9 cellular contexts compared by ENCODE assay signal in genomic region chr20:64077876-64078551, GRCh38. TPM values are rescaled to one million over a fixed set of nuclear protein-coding genes. Genes with fewer than 3 reads are reported as not detected.
DNase-seq lines count a peak whose midpoint lies in the region; ATAC-seq, FAIRE-seq and TF ChIP-seq lines count a peak whose summit lies in the region.
"Had no signal": no experiment of that assay in that cellular context is flagged by ENCODE, and none has a peak within 500 bp of the region (broad histone marks: within the 10 kb centered on the region; RNA-seq: fewer than 3 reads in every experiment).

No MANE protein-coding gene starts in this region.

- 62% methylated on average over 14 of the region's 15 CpGs for WGBS in K562 (ENCODE audit: insufficient coverage, low coverage, missing lambda C conversion rate)

- H3K9me3 ChIP-seq in SJCRH30 (replicated peaks): no peaks in the 10 kb centered on the region
- no peaks in the 10 kb centered on the region for H3K9me3 ChIP-seq in K562 (replicated peaks; ENCODE audit: control insufficient read depth, insufficient read depth, low read depth, low read length)

- peak; percentile 41 for TF ChIP-seq POLR2A in GM18951 (IDR thresholded peaks at IDR 0.05; ENCODE audit: extremely low read depth, insufficient read depth, insufficient read length)
- TF ChIP-seq POLR2A in K562 (conservative IDR thresholded peaks at IDR 0.05): no peak

- peak overlapping the region; percentile 78 to 94; a peak in 2 of 4 replicates for H3K9ac ChIP-seq in K562 (ENCODE audit: insufficient read depth in 1 of 2, low read depth in 2 of 2, low read length in 2 of 2)

- H3K4me3 Mint-ChIP-seq in osteocyte (ENCODE audit: unreplicated experiment): peak overlapping the region; percentile 10

- CTCF ChIA-PET in K562 (lab: Yijun Ruan, JAX; ENCODE audit: low intra/inter-chr PET ratio): no interaction called here

- peaks cover 20% of the 10 kb centered on the region for H3K4me1 ChIP-seq in SJCRH30
- H3K4me1 ChIP-seq in K562 (replicated peaks in 1 of 2; ENCODE audit: control insufficient read depth in 2 of 2, insufficient read depth in 2 of 2, low read length in 2 of 2): peaks cover 13 to 83% of the 10 kb centered on the region in 2 experiments; a peak in 4 of 5 replicates

- no peak for ATAC-seq in K562

- peaks cover 31% of the 10 kb centered on the region for H3K4me1 Mint-ChIP-seq in osteocyte (ENCODE audit: unreplicated experiment)

- H3K36me3 ChIP-seq in SJCRH30 (no peaks in the 10 kb centered on the region), K562 (ENCODE audit: control insufficient read depth, insufficient read depth, low read length) (peaks cover 8% of the 10 kb centered on the region; the same call in 1 of the 3 replicates)

- no TSS peak for BruUV-seq in K562 (replicated peaks; lab: Mats Ljungman, UMichigan)

- intact Hi-C loops in K562 (cut with micrococcal nuclease): no loop called here

- H3K27me3 ChIP-seq in SJCRH30: peaks cover 9% of the 10 kb centered on the region
- no peaks in the 10 kb centered on the region for H3K27me3 ChIP-seq in K562 (ENCODE audit: control insufficient read depth in 2 of 2, insufficient read depth in 2 of 2, low read length in 2 of 2)

- H4K20me1 ChIP-seq in K562 (replicated peaks; ENCODE audit: control insufficient read depth, insufficient read depth, low read length): no peaks in the 10 kb centered on the region

- H3K36me3 Mint-ChIP-seq in osteocyte (ENCODE audit: unreplicated experiment): no peaks in the 10 kb centered on the region

- in situ Hi-C loops in GM18951 (cut with MboI; ENCODE audit: low sequenced_read_pairs, unreplicated experiment) (no loop called here), K562 (cut with MboI) (no loop called here)

- H3K27ac Mint-ChIP-seq in osteocyte (ENCODE audit: unreplicated experiment): no peak overlapping the region

- H2AFZ ChIP-seq in K562 (ENCODE audit: low read depth, low read length): no peak overlapping the region

- peak; percentile 61 to 76 for DNase-seq in SJCRH30
- no peak for DNase-seq in K562 (ENCODE audit: extremely low read depth in 1 of 4, low spot score in 3 of 4)
- DNase-seq in osteocyte (ENCODE audit: extremely low spot score, unreplicated experiment): no peak
- DNase-seq in D341Med (ENCODE audit: low spot score): no peak
- DNase-seq in glomerular visceral epithelial cell (ENCODE audit: extremely low spot score): no peak
- DNase-seq in DMS 273 (lab: John Stamatoyannopoulos, UW; ENCODE audit: unreplicated experiment): no peak
- no peak for DNase-seq in epidermal melanocyte (ENCODE audit: insufficient read length, low spot score)

- peak; percentile 26 for FAIRE-seq in K562 (lab: Jason Lieb, UNC)

- H3K4me3 ChIP-seq in SJCRH30 (no peak overlapping the region), K562 (peak overlapping the region; percentile 70; the same call in 1 of the 2 replicates)

- H3K27me3 Mint-ChIP-seq in osteocyte (ENCODE audit: unreplicated experiment): no peaks in the 10 kb centered on the region

- TF ChIP-seq EP300 in K562 (IDR thresholded peaks at IDR 0.05; ENCODE audit: low read length): no peak

- peaks cover 10% of the 10 kb centered on the region; the same call in 2 of the 3 replicates for H3K79me2 ChIP-seq in K562 (ENCODE audit: control insufficient read depth, insufficient read depth, low read length)

- no peak overlapping the region for H3K27ac ChIP-seq in SJCRH30
- H3K27ac ChIP-seq in K562 (ENCODE audit: extremely low read depth, low read depth, low read length): no peak overlapping the region

- POLR2A ChIA-PET in K562 (lab: Yijun Ruan, JAX): no interaction called here

- H3K4me2 ChIP-seq in K562 (ENCODE audit: insufficient read depth, low read length): peak overlapping the region; percentile 70; the same call in 1 of the 2 replicates

- TF ChIP-seq CTCF in K562 (IDR thresholded peaks at IDR 0.05 in 2 of 3, conservative IDR thresholded peaks at IDR 0.05 in 1 of 3; ENCODE audit: insufficient read depth in 2 of 3, low read depth in 1 of 3, low read length in 3 of 3) (no peak), osteocyte (IDR thresholded peaks at IDR 0.05) (no peak)

- H3K9me3 Mint-ChIP-seq in osteocyte (ENCODE audit: unreplicated experiment): no peaks in the 10 kb centered on the region

- TF ChIP-seq RAD21 in K562 (CRISPR knock-in tag; conservative IDR thresholded peaks at IDR 0.05 in 1 of 2, IDR thresholded peaks at IDR 0.05 in 1 of 2): no peak

- H3K9me1 ChIP-seq in K562 (ENCODE audit: control insufficient read depth, insufficient read depth, low read length): no peaks in the 10 kb centered on the region

RNA-seq across cellular contexts. Expression of gene RGS19, which starts 1.3 kb away (rescaled TPM):
- 17.2 and 18.8 TPM in 2 replicates for total RNA-seq in SJCRH30 (2014; rRNA removed; shearing (Covaris generic))
- total RNA-seq in K562 (2011; cell fraction: chromatin; rRNA removed; ENCODE audit: low replicate concordance): 7.1 and 15.6 TPM in 2 replicates
- 13.2 and 13.3 TPM in 2 replicates for total RNA-seq in K562 (2011; cell fraction: nucleolus; rRNA removed)
- total RNA-seq in K562 (2011; cell fraction: nucleoplasm; rRNA removed): 7.2 and 10.5 TPM in 2 replicates
- total RNA-seq in K562 (2014; rRNA removed) (23.7 and 26.9 TPM in 2 replicates), K562 (2014; rRNA removed; fragmentation: Illumina TruSeq; extraction: Trizol) (3.2 and 3.3 TPM in 2 replicates), K562 (2015; rRNA removed; fragmentation: Illumina TruSeq; extraction: Trizol) (14.3 and 14.6 TPM in 2 replicates), K562 (2021) (20.7 and 21.0 TPM in 2 replicates), osteocyte (8.0 and 10.0 TPM in 2 replicates)
- polyA plus RNA-seq in K562 (2011; rRNA removed) (14.7 and 23.9 TPM in 2 replicates), K562 (2014; fragmentation: Illumina TruSeq; extraction: Trizol) (5.2 and 11.0 TPM in 2 replicates), K562 (2014; fragmentation: Nextera tagmentation; extraction: Ambion mirVana) (under 1 TPM; 0.41 to 0.98 TPM), K562 (2014; rRNA removed) (21.9 and 23.4 TPM in 2 replicates)
- 31.1 and 65.3 TPM in 2 replicates for polyA plus RNA-seq in K562 (2011; cell fraction: cytosol; rRNA removed)
- 19.9 and 25.8 TPM in 2 replicates for polyA plus RNA-seq in K562 (2011; cell fraction: nucleus; rRNA removed)
- 17.9 and 19.3 TPM in 2 replicates for polyA plus RNA-seq in K562 (2012)
- 4.7 and 4.8 TPM in 2 replicates for polyA minus RNA-seq in K562 (2011; rRNA and poly(A)+ RNA removed)
- polyA minus RNA-seq in K562 (2011; cell fraction: cytosol; rRNA and poly(A)+ RNA removed): 9.5 and 22.4 TPM in 2 replicates
- 5.7 and 8.8 TPM in 2 replicates for polyA minus RNA-seq in K562 (2011; cell fraction: nucleus; rRNA and poly(A)+ RNA removed)

RNA-seq across cellular contexts. Expression of gene OPRL1, which starts 1.9 kb away (rescaled TPM):
- total RNA-seq in SJCRH30 (2014; rRNA removed; shearing (Covaris generic)): 0.28 and 0.43 TPM in 2 replicates
- total RNA-seq in K562 (2011; cell fraction: chromatin; rRNA removed; ENCODE audit: low replicate concordance): 0.40 and 0.86 TPM in 2 replicates
- total RNA-seq in K562 (2011; cell fraction: nucleolus; rRNA removed): 0.67 and 0.79 TPM in 2 replicates
- 0.23 and 0.66 TPM in 2 replicates for total RNA-seq in K562 (2011; cell fraction: nucleoplasm; rRNA removed)
- 0.09 and 0.37 TPM in 2 replicates for total RNA-seq in K562 (2014; rRNA removed)
- total RNA-seq in K562 (2014; rRNA removed; fragmentation: Illumina TruSeq; extraction: Trizol): 0.07 TPM in 1 of 2 replicates, not detected in the other
- total RNA-seq in K562 (2015; rRNA removed; fragmentation: Illumina TruSeq; extraction: Trizol): 0.14 and 0.15 TPM in 2 replicates
- 0.22 and 0.33 TPM in 2 replicates for total RNA-seq in K562 (2021)
- polyA plus RNA-seq in K562 (2011; rRNA removed): 0.17 and 0.64 TPM in 2 replicates
- 0.55 and 0.76 TPM in 2 replicates for polyA plus RNA-seq in K562 (2011; cell fraction: cytosol; rRNA removed)
- 0.67 and 0.70 TPM in 2 replicates for polyA plus RNA-seq in K562 (2011; cell fraction: nucleus; rRNA removed)
- polyA plus RNA-seq in K562 (2012): 0.46 and 1.1 TPM in 2 replicates
- 0.06 and 0.11 TPM in 2 replicates for polyA plus RNA-seq in K562 (2014; fragmentation: Illumina TruSeq; extraction: Trizol)
- not detected for polyA plus RNA-seq in K562 (2014; fragmentation: Nextera tagmentation; extraction: Ambion mirVana)
- 0.04 and 0.11 TPM in 2 replicates for polyA plus RNA-seq in K562 (2014; rRNA removed)
- polyA minus RNA-seq in K562 (2011; rRNA and poly(A)+ RNA removed): 0.39 and 0.48 TPM in 2 replicates
- 0.48 and 0.55 TPM in 2 replicates for polyA minus RNA-seq in K562 (2011; cell fraction: cytosol; rRNA and poly(A)+ RNA removed)
- polyA minus RNA-seq in K562 (2011; cell fraction: nucleus; rRNA and poly(A)+ RNA removed): 0.13 and 0.33 TPM in 2 replicates
- 1.6 and 2.1 TPM in 2 replicates for total RNA-seq in osteocyte

RNA-seq across cellular contexts. Expression of gene LKAAEAR1, which starts 6.2 kb away (rescaled TPM):
- not detected in 2 replicates for total RNA-seq in SJCRH30 (2014; rRNA removed; shearing (Covaris generic))
- not detected in 2 replicates for total RNA-seq in K562 (2011; cell fraction: chromatin; rRNA removed; ENCODE audit: low replicate concordance)
- not detected in 2 replicates for total RNA-seq in K562 (2011; cell fraction: nucleolus; rRNA removed)
- total RNA-seq in K562 (2011; cell fraction: nucleoplasm; rRNA removed): not detected in 2 replicates
- total RNA-seq in K562 (2014; rRNA removed) (not detected in 2 replicates), K562 (2014; rRNA removed; fragmentation: Illumina TruSeq; extraction: Trizol) (not detected in 2 replicates), K562 (2015; rRNA removed; fragmentation: Illumina TruSeq; extraction: Trizol) (not detected in 2 replicates), K562 (2021) (not detected in 2 replicates), osteocyte (not detected in 2 replicates)
- polyA plus RNA-seq in K562 (2011; rRNA removed) (not detected in 2 replicates), K562 (2014; fragmentation: Illumina TruSeq; extraction: Trizol) (not detected in 2 replicates), K562 (2014; fragmentation: Nextera tagmentation; extraction: Ambion mirVana) (not detected), K562 (2014; rRNA removed) (not detected in 2 replicates)
- not detected in 2 replicates for polyA plus RNA-seq in K562 (2011; cell fraction: cytosol; rRNA removed)
- not detected in 2 replicates for polyA plus RNA-seq in K562 (2011; cell fraction: nucleus; rRNA removed)
- polyA plus RNA-seq in K562 (2012): not detected in 2 replicates
- not detected in 2 replicates for polyA minus RNA-seq in K562 (2011; rRNA and poly(A)+ RNA removed)
- polyA minus RNA-seq in K562 (2011; cell fraction: cytosol; rRNA and poly(A)+ RNA removed): not detected in 2 replicates
- not detected in 2 replicates for polyA minus RNA-seq in K562 (2011; cell fraction: nucleus; rRNA and poly(A)+ RNA removed)

RNA-seq across cellular contexts. Expression of gene TCEA2, which starts 15.0 kb away (rescaled TPM):
- 12.6 and 16.9 TPM in 2 replicates for total RNA-seq in SJCRH30 (2014; rRNA removed; shearing (Covaris generic))
- total RNA-seq in K562 (2011; cell fraction: chromatin; rRNA removed; ENCODE audit: low replicate concordance): 17.4 and 45.7 TPM in 2 replicates
- total RNA-seq in K562 (2011; cell fraction: nucleolus; rRNA removed): 25.8 and 31.0 TPM in 2 replicates
- 17.7 and 19.9 TPM in 2 replicates for total RNA-seq in K562 (2011; cell fraction: nucleoplasm; rRNA removed)
- total RNA-seq in K562 (2014; rRNA removed) (5.4 and 7.8 TPM in 2 replicates), K562 (2014; rRNA removed; fragmentation: Illumina TruSeq; extraction: Trizol) (3.0 and 3.6 TPM in 2 replicates), K562 (2015; rRNA removed; fragmentation: Illumina TruSeq; extraction: Trizol) (6.4 and 6.9 TPM in 2 replicates), K562 (2021) (18.7 and 28.7 TPM in 2 replicates), osteocyte (67.3 and 73.1 TPM in 2 replicates)
- polyA plus RNA-seq in K562 (2011; rRNA removed) (8.6 and 14.0 TPM in 2 replicates), K562 (2014; fragmentation: Illumina TruSeq; extraction: Trizol) (5.0 and 8.5 TPM in 2 replicates), K562 (2014; fragmentation: Nextera tagmentation; extraction: Ambion mirVana) (1 to 10 TPM; 1.4 to 1.9 TPM), K562 (2014; rRNA removed) (8.0 and 10.0 TPM in 2 replicates)
- polyA plus RNA-seq in K562 (2011; cell fraction: cytosol; rRNA removed): 14.2 and 18.7 TPM in 2 replicates
- polyA plus RNA-seq in K562 (2011; cell fraction: nucleus; rRNA removed): 63.0 and 66.6 TPM in 2 replicates
- polyA plus RNA-seq in K562 (2012): 15.6 and 29.0 TPM in 2 replicates
- 3.3 and 4.4 TPM in 2 replicates for polyA minus RNA-seq in K562 (2011; rRNA and poly(A)+ RNA removed)
- polyA minus RNA-seq in K562 (2011; cell fraction: cytosol; rRNA and poly(A)+ RNA removed): 4.1 and 11.9 TPM in 2 replicates
- 11.4 and 20.1 TPM in 2 replicates for polyA minus RNA-seq in K562 (2011; cell fraction: nucleus; rRNA and poly(A)+ RNA removed)

RNA-seq across cellular contexts. Expression of gene SOX18, which starts 28.6 kb away (rescaled TPM):
- total RNA-seq in SJCRH30 (2014; rRNA removed; shearing (Covaris generic)): 0.13 and 0.14 TPM in 2 replicates
- 0.58 and 1.6 TPM in 2 replicates for total RNA-seq in K562 (2011; cell fraction: chromatin; rRNA removed; ENCODE audit: low replicate concordance)
- 3.5 and 3.8 TPM in 2 replicates for total RNA-seq in K562 (2011; cell fraction: nucleolus; rRNA removed)
- total RNA-seq in K562 (2011; cell fraction: nucleoplasm; rRNA removed): 1.2 and 1.3 TPM in 2 replicates
- total RNA-seq in K562 (2014; rRNA removed) (2.7 and 6.2 TPM in 2 replicates), K562 (2014; rRNA removed; fragmentation: Illumina TruSeq; extraction: Trizol) (0.13 and 0.15 TPM in 2 replicates), K562 (2015; rRNA removed; fragmentation: Illumina TruSeq; extraction: Trizol) (0.76 and 0.94 TPM in 2 replicates), K562 (2021) (19.8 and 20.4 TPM in 2 replicates), osteocyte (1.2 and 2.0 TPM in 2 replicates)
- polyA plus RNA-seq in K562 (2011; rRNA removed) (0.33 and 0.47 TPM in 2 replicates), K562 (2014; fragmentation: Illumina TruSeq; extraction: Trizol) (0.21 and 0.78 TPM in 2 replicates), K562 (2014; fragmentation: Nextera tagmentation; extraction: Ambion mirVana) (under 1 TPM; 0.20 to 0.23 TPM), K562 (2014; rRNA removed) (4.4 and 6.8 TPM in 2 replicates)
- 1.0 and 5.3 TPM in 2 replicates for polyA plus RNA-seq in K562 (2011; cell fraction: cytosol; rRNA removed)
- 2.6 and 7.3 TPM in 2 replicates for polyA plus RNA-seq in K562 (2011; cell fraction: nucleus; rRNA removed)
- 6.7 and 6.9 TPM in 2 replicates for polyA plus RNA-seq in K562 (2012)
- 0.14 TPM in 1 of 2 replicates, not detected in the other for polyA minus RNA-seq in K562 (2011; rRNA and poly(A)+ RNA removed)
- polyA minus RNA-seq in K562 (2011; cell fraction: cytosol; rRNA and poly(A)+ RNA removed): 3.3 and 7.4 TPM in 2 replicates
- 1.5 and 2.1 TPM in 2 replicates for polyA minus RNA-seq in K562 (2011; cell fraction: nucleus; rRNA and poly(A)+ RNA removed)
- total RNA-seq: SK-MEL-5 had no signal

Comparison
In these comparisons a context has a peak if more than half of its experiments do, and no peak if none do; other contexts are left out.
1. DNase-seq: peak in SJCRH30 (2 of 2); none in K562 (0 of 4), osteocyte (single experiment), D341Med (single experiment), glomerular visceral epithelial cell (single experiment), DMS 273 (single experiment) and epidermal melanocyte (single experiment).